ENCODE assay signal across 1 cellular context in the genomic region with DNA sequence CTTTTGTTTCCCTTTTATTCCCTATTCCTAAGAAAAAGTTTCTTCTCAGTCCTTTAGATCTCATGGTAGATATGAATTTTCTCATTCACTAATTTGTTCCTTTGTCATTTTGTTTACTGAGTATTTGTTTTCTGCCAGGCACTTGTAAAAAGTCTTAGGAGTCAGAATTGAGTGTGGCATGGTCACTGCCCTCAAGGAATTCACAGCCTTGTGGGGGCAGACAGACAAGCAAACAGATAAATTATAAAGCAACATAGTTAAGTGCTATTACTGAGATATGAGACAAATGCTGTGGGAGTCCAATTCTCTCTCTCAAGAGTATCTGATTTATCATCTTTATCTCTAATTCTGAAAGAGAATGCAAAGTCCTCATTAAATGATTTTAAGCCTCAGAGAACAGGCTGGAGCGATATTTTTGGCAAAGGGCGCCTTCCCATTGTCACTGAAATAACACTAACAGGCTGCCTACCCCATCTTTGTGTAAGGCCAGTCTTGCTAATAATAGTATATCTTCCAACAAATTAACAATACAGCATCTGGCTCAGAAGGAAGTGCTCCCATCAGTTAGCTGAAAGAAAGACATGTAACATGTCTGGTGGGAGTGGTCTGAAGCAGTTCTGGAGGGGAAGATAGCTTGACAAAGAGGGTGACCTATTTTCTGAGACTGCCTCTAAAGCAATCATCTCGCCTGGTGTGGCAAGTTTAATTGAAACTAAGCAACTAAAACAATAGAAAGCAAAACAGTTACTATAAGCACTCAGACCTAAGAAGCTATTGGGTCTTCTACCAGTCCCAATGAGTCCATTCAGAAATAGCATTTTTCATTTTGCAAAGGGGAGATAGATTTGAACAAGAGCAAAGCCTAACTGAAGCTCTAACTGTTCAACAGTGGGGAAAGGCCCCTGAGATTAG.
TF ChIP-seq lines count a peak whose summit lies in the region.

No MANE protein-coding gene starts in this region.

TF ChIP-seq in HepG2, 621 proteins besides CTCF, POLR2A, EP300 and RAD21 (continued from another document):
- no peak for TF ChIP-seq ZNF780A (CRISPR knock-in tag; IDR thresholded peaks at IDR 0.05)
- TF ChIP-seq ZNF230 (CRISPR knock-in tag; IDR thresholded peaks at IDR 0.05): no peak
- no peak for TF ChIP-seq NFE2 (CRISPR knock-in tag; IDR thresholded peaks at IDR 0.05)
- TF ChIP-seq NFE2L1 (CRISPR knock-in tag; IDR thresholded peaks at IDR 0.05; ENCODE audit: borderline replicate concordance): no peak
- no peak for TF ChIP-seq HNRNPH1 (optimal IDR thresholded peaks at IDR 0.05; ENCODE audit: low read depth, low read length)
- TF ChIP-seq EHMT2 (IDR thresholded peaks at IDR 0.05; ENCODE audit: borderline replicate concordance, low read depth, low read length): no peak
- no peak for TF ChIP-seq ZSCAN9 (CRISPR knock-in tag; IDR thresholded peaks at IDR 0.05; ENCODE audit: borderline replicate concordance)
- no peak for TF ChIP-seq GATA4 (IDR thresholded peaks at IDR 0.05; ENCODE audit: borderline replicate concordance, low read depth)
